ENCODE assay signal across 19 cellular contexts in the genomic region with DNA sequence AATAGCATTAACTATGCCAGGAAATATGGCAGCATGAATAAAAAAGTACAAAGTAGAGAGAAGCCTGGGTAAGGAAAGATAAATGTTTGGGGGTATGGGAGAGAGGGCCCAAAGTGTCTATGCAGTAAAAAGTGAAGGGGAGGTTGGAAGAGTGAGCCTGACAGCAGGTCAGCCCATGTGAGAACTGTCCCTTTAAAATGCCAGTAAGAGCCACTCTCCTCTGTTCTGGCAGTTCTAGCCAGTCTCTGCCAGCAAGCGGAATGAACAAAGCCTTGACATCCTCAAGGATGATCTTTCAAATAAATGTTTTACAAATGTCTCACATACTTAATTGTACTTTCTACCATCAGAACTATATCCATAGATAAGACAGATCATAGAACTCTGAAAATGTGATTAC.
DNase-seq lines count a peak whose midpoint lies in the region; ATAC-seq and TF ChIP-seq lines count a peak whose summit lies in the region.
"Had no signal": no experiment of that assay in that cellular context is flagged by ENCODE, and none has a peak within 500 bp of the region (broad histone marks: within the 10 kb centered on the region; RNA-seq: fewer than 3 reads in every experiment).

No MANE protein-coding gene starts in this region.

- H3K4me3 ChIP-seq in breast epithelium (no peak overlapping the region), right atrium auricular region (no peak overlapping the region)
- H3K4me3 ChIP-seq: A549, HAP-1 had no signal

- TF ChIP-seq CTCF in MCF 10A (IDR thresholded peaks at IDR 0.05; ENCODE audit: unreplicated experiment) (no peak), breast epithelium (IDR thresholded peaks at IDR 0.05) (no peak), right atrium auricular region (IDR thresholded peaks at IDR 0.05) (no peak), glutamatergic neuron (IDR thresholded peaks at IDR 0.05; ENCODE audit: partially characterized antibody, unreplicated experiment) (no peak)

- H3K9me3 ChIP-seq in breast epithelium, result no peaks in the 10 kb centered on the region
- H3K9me3 ChIP-seq in right atrium auricular region, result peaks cover 0 to 5% of the 10 kb centered on the region in 2 donors
- H3K9me3 ChIP-seq: A549, Caco-2, HAP-1 had no signal

- DNase-seq in MCF 10A (ENCODE audit: unreplicated experiment) (no peak), breast epithelium (ENCODE audit: low spot score in 2 of 2) (no peak), left ventricle myocardium superior (no peak), right atrium auricular region (ENCODE audit: low spot score) (no peak), glutamatergic neuron (no peak), activated T-cell treated with anti-CD3 and anti-CD28 coated beads for 4 hours (no peak), HuH-7 (ENCODE audit: low spot score) (no peak), RKO (ENCODE audit: low spot score) (no peak)
- DNase-seq: AML-193; Caco-2; CD4-positive, alpha-beta T cell; DMS153; DMS79; GDM1; GOT3 had no signal

- peaks cover 91% of the 10 kb centered on the region for H3K36me3 Mint-ChIP-seq in MCF 10A (ENCODE audit: insufficient read depth, unreplicated experiment)
- H3K36me3 Mint-ChIP-seq in glutamatergic neuron (ENCODE audit: unreplicated experiment), result peaks cover 16% of the 10 kb centered on the region

- H3K27me3 Mint-ChIP-seq in MCF 10A (ENCODE audit: insufficient read depth, unreplicated experiment), result no peaks in the 10 kb centered on the region
- H3K27me3 Mint-ChIP-seq in glutamatergic neuron (ENCODE audit: unreplicated experiment), result peaks cover 3% of the 10 kb centered on the region
- H3K27me3 Mint-ChIP-seq: CD4-positive, alpha-beta T cell had no signal

- CTCF ChIA-PET in MCF 10A (lab: Yijun Ruan, JAX), result no interaction called here

- H3K4me1 ChIP-seq in breast epithelium (no peaks in the 10 kb centered on the region), right atrium auricular region (peaks cover 0 to 11% of the 10 kb centered on the region in 2 donors)
- H3K4me1 ChIP-seq: HAP-1 had no signal

- peak; percentile 44 for ATAC-seq in left ventricle myocardium superior
- ATAC-seq: A549 had no signal

- H3K4me3 Mint-ChIP-seq in MCF 10A (ENCODE audit: unreplicated experiment), result no peak overlapping the region
- H3K4me3 Mint-ChIP-seq in glutamatergic neuron (ENCODE audit: unreplicated experiment), result no peak overlapping the region
- H3K4me3 Mint-ChIP-seq: CD4-positive, alpha-beta T cell had no signal

- H3K36me3 ChIP-seq in breast epithelium (peaks cover 2% of the 10 kb centered on the region), right atrium auricular region (peaks cover 75% of the 10 kb centered on the region)

- H3K27ac ChIP-seq in breast epithelium (no peak overlapping the region), right atrium auricular region (no peak overlapping the region)
- H3K27ac ChIP-seq: 22Rv1, A549, C4-2B had no signal

- H3K27ac Mint-ChIP-seq in MCF 10A (ENCODE audit: low read depth, unreplicated experiment), result peak overlapping the region; percentile 14
- peak overlapping the region; percentile 53 for H3K27ac Mint-ChIP-seq in glutamatergic neuron (ENCODE audit: unreplicated experiment)
- H3K27ac Mint-ChIP-seq: CD4-positive, alpha-beta T cell had no signal

- no peak for TF ChIP-seq POLR2A in breast epithelium (IDR thresholded peaks at IDR 0.05)

- POLR2A ChIA-PET in MCF 10A (lab: Yijun Ruan, JAX), result no interaction called here

- H3K9me3 Mint-ChIP-seq in MCF 10A (ENCODE audit: unreplicated experiment), result no peaks in the 10 kb centered on the region
- peaks cover 4% of the 10 kb centered on the region for H3K9me3 Mint-ChIP-seq in glutamatergic neuron (ENCODE audit: unreplicated experiment)
- H3K9me3 Mint-ChIP-seq: CD4-positive, alpha-beta T cell had no signal

- H3K27me3 ChIP-seq in breast epithelium (no peaks in the 10 kb centered on the region), right atrium auricular region (no peaks in the 10 kb centered on the region)

- intact Hi-C loops in MCF 10A (cut with micrococcal nuclease) (no loop called here), breast epithelium (cut with DNase I; ENCODE audit: low total_unique reads) (no loop called here), left ventricle myocardium superior (cut with micrococcal nuclease) (loop anchor here (10.0 kb wide), 1 partner anchor 103 kb away; no protein-coding TSS in a partner anchor)

- BruUV-seq in MCF 10A (replicated peaks; lab: Mats Ljungman, UMichigan), result no TSS peak

- H3K4me1 Mint-ChIP-seq in MCF 10A (ENCODE audit: insufficient read depth, unreplicated experiment) (peaks cover 8% of the 10 kb centered on the region), glutamatergic neuron (ENCODE audit: low read depth, unreplicated experiment) (no peaks in the 10 kb centered on the region)
